8 cellular contexts compared by ENCODE assay signal in the genomic region with DNA sequence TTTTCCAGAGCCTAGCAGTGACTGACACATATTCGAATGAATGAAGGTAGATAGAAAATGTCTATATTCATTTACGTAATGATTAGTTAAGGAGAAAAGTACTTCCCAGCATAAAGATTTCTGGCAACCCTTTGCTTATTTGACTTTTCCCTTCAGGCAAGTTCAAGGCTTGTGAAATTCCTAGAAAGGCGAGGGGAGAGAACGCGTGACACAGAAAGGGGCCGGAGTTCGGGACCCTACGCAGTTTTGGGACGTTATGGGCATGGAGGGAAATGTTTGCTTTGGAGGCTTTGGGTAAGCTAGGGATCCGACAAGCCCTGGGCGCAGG. TPM values are rescaled to one million over a fixed set of nuclear protein-coding genes. Genes with fewer than 3 reads are reported as not detected.
DNase-seq lines count a peak whose midpoint lies in the region; ATAC-seq and TF ChIP-seq lines count a peak whose summit lies in the region.

No MANE protein-coding gene starts in this region.

- CTCF ChIA-PET in T-cell (lab: Charles Lee), result interaction anchor here in 1 of 2 donors (0.9 to 1.2 kb wide), 2 partner anchors 8 to 17 kb away, joined by 4 to 5 read pairs; no protein-coding TSS in a partner anchor

- DNase-seq in GM06990 (ENCODE audit: extremely low read depth, insufficient read length) (no peak), T-cell (no peak), fibroblast of mammary gland (ENCODE audit: low read depth) (no peak), medulla oblongata (ENCODE audit: extremely low spot score) (no peak), SKM-1 (lab: John Stamatoyannopoulos, UW; ENCODE audit: unreplicated experiment) (no peak), NCI-H446 (lab: John Stamatoyannopoulos, UW) (no peak)
- no peak for DNase-seq in stimulated activated CD4-positive, alpha-beta T cell treated with anti-CD3 and anti-CD28 coated beads, Interleukin-2, amount 100 ng/mL, for 48 hours

- H3K9me3 Mint-ChIP-seq in T-cell, result no peaks in the 10 kb centered on the region

- TF ChIP-seq CTCF in GM06990 (IDR thresholded peaks at IDR 0.05; ENCODE audit: insufficient read depth, low read length, poor library complexity, severe bottlenecking) (no peak), fibroblast of mammary gland (conservative IDR thresholded peaks at IDR 0.05; ENCODE audit: control insufficient read depth, insufficient read depth, low read depth, low read length) (no peak)

- H3K27ac ChIP-seq in rectal smooth muscle tissue (ENCODE audit: low read depth, low read length), result peak overlapping the region; percentile 65

- H3K4me1 Mint-ChIP-seq in T-cell, result peaks cover 28 to 38% (median 33%) of the 10 kb centered on the region in 3 donors

- H3K4me3 ChIP-seq in GM06990 (replicated peaks; ENCODE audit: low read depth, low read length), result peak overlapping the region; percentile 55
- H3K4me3 ChIP-seq in fibroblast of mammary gland (ENCODE audit: control insufficient read depth, low read depth, low read length), result peak overlapping the region; percentile 55
- H3K4me3 ChIP-seq in rectal smooth muscle tissue (ENCODE audit: low read length), result peak overlapping the region; percentile 78

- no peaks in the 10 kb centered on the region for H3K36me3 Mint-ChIP-seq in T-cell

- H3K9ac ChIP-seq in rectal smooth muscle tissue (ENCODE audit: low read length), result peak overlapping the region; percentile 61

- POLR2A ChIA-PET in T-cell (lab: Charles Lee), result no interaction called here

- peaks cover 0 to 1% of the 10 kb centered on the region in 2 donors for H3K27me3 Mint-ChIP-seq in T-cell

- no peak for ATAC-seq in T-cell (replicated peaks in 1 of 4)

- peak overlapping the region; percentile 57 to 81 for H3K27ac Mint-ChIP-seq in T-cell

- peak overlapping the region; percentile 74 to 79 (median 78) for H3K4me3 Mint-ChIP-seq in T-cell

- H3K36me3 ChIP-seq in GM06990 (ENCODE audit: control insufficient read depth, insufficient read depth, low read length) (no peaks in the 10 kb centered on the region), rectal smooth muscle tissue (ENCODE audit: control insufficient read depth, insufficient read depth, low read length) (no peaks in the 10 kb centered on the region)

- H3K27me3 ChIP-seq in GM06990 (replicated peaks; ENCODE audit: control insufficient read depth, insufficient read depth, low read length) (no peaks in the 10 kb centered on the region), rectal smooth muscle tissue (ENCODE audit: control insufficient read depth, insufficient read depth, low read length) (no peaks in the 10 kb centered on the region)

- peaks cover 7% of the 10 kb centered on the region for H3K4me1 ChIP-seq in rectal smooth muscle tissue (ENCODE audit: control insufficient read depth, insufficient read depth, low read length)

RNA-seq across cellular contexts. Expression of gene USP25, which starts 0.5 kb away (rescaled TPM):
- 10 to 100 TPM; 59.8 to 74.2 (median 61.9) TPM for total RNA-seq in T-cell
